In genomic region chr12:132110677-132111076, GRCh38 we compare ENCODE assay signal across 22 cellular contexts.
"Had no signal": no experiment of that assay in that cellular context is flagged by ENCODE, and none has a peak within 500 bp of the region (broad histone marks: within the 10 kb centered on the region; RNA-seq: fewer than 3 reads in every experiment).

No MANE protein-coding gene starts in this region.

- H3K27ac ChIP-seq: Peyer's patch, SJCRH30 had no signal

- H3K9me3 ChIP-seq: Peyer's patch, SJCRH30 had no signal

- H3K4me3 ChIP-seq: Peyer's patch, SJCRH30 had no signal

- H3K27me3 ChIP-seq: Peyer's patch, SJCRH30 had no signal

- H3K4me1 ChIP-seq: Peyer's patch, SJCRH30 had no signal

- ATAC-seq: PC-3, Right ventricle myocardium inferior, SK-N-SH treated with all-trans-retinoic acid at 6 μM for 48 hours had no signal

- DNase-seq: IMR-90, Karpas-422, KG1, MM.1S, NCI-H1092 treated with DMSO at 0.1 percent for 48 hours, NCI-H1436, NCI-H187, NCI-H2029, NCI-H2081 treated with DMSO at 0.1 percent for 48 hours, NCI-H2171, NCI-H226, NCI-H446, NCI-H510A, NCI-H524 treated with DMSO at 0.1 percent for 48 hours, NCI-H69, NCI-H774, PC-3, Peyer's patch, SHP77 treated with DMSO at 0.1 percent for 48 hours, SJCRH30 had no signal
